Comparison of ENCODE assay signal across 29 cellular contexts in the genomic region with DNA sequence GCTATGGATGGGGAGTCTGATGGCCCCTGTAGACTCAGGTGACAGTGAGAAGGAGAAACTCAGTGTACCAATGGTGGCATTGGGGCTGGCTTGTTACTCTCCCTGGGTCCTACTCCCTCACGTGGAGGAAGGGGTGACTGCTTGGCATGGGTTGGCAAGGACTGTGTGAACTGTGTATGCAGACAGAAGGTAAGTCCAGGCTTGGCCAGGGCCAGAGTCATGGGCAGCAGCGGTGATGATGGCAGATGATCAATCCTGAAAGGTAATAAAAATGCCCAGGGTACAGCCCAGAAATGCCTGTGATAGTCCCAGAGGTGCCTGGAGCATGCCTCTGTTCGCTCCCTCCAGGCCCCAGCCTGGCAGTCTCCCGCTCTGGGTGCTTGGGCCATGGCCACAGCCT.
"Had no signal": no experiment of that assay in that cellular context is flagged by ENCODE, and none has a peak within 500 bp of the region (broad histone marks: within the 10 kb centered on the region; RNA-seq: fewer than 3 reads in every experiment).

No MANE protein-coding gene starts in this region.

- H3K36me3 ChIP-seq: ascending aorta, SJCRH30 had no signal

- H3K9me2 ChIP-seq: SK-N-SH had no signal

- H3K27ac Mint-ChIP-seq: activated CD4-positive, alpha-beta T cell treated with anti-CD3 and anti-CD28 coated beads, Interleukin-2, amount 10 ng/mL, durations not matched to agents 24 days and 14 days; activated CD8-positive, alpha-beta memory T cell treated with anti-CD3 and anti-CD28 coated beads, Interleukin-2, amount 10 ng/mL, durations not matched to agents 7 days and 5 days; activated naive CD4-positive, alpha-beta T cell treated with anti-CD3 and anti-CD28 coated beads, Interleukin-2, amount 50 U/mL, for 72 hours; activated naive CD8-positive, alpha-beta T cell treated with anti-CD3 and anti-CD28 coated beads, Interleukin-2, amount 50 U/mL, for 24 hours; activated T-cell treated with anti-CD3 and anti-CD28 coated beads, Interleukin-2, amount 50 U/mL, for 24 hours; activated T-helper 1 cell treated with anti-CD3 and anti-CD28 coated beads, Interleukin-12 subunit alpha, Interleukin-12 subunit beta, Interleukin-2, Interleukin-4 antibody, amounts not matched to agents 30 ng/mL and 10 ng/mL and 1 ng/mL, durations not matched to agents 14 hours and 24 hours and 36 hours had no signal

- H3K9me3 Mint-ChIP-seq: activated CD4-positive, alpha-beta T cell treated with anti-CD3 and anti-CD28 coated beads, Interleukin-2, amount 10 ng/mL, durations not matched to agents 24 days and 14 days; activated naive CD4-positive, alpha-beta T cell treated with anti-CD3 and anti-CD28 coated beads, Interleukin-2, amount 50 U/mL, for 72 hours; activated naive CD8-positive, alpha-beta T cell treated with anti-CD3 and anti-CD28 coated beads, Interleukin-2, amount 50 U/mL, for 24 hours; activated T-cell treated with anti-CD3 and anti-CD28 coated beads, Interleukin-2, amount 50 U/mL, for 24 hours; activated T-helper 1 cell treated with anti-CD3 and anti-CD28 coated beads, Interleukin-12 subunit alpha, Interleukin-12 subunit beta, Interleukin-2, Interleukin-4 antibody, amounts not matched to agents 30 ng/mL and 10 ng/mL and 1 ng/mL, durations not matched to agents 14 hours and 24 hours and 36 hours had no signal

- H3K27ac ChIP-seq: SJCRH30 had no signal

- H3K27me3 Mint-ChIP-seq: activated naive CD8-positive, alpha-beta T cell treated with anti-CD3 and anti-CD28 coated beads, Interleukin-2, amount 50 U/mL, for 24 hours; activated T-cell treated with anti-CD3 and anti-CD28 coated beads, Interleukin-2, amount 50 U/mL, for 24 hours had no signal

- H3K27me3 ChIP-seq: ascending aorta had no signal

- H3K9ac ChIP-seq: SK-N-SH had no signal

- H3K4me1 Mint-ChIP-seq: activated CD4-positive, alpha-beta T cell treated with anti-CD3 and anti-CD28 coated beads, Interleukin-2, amount 10 ng/mL, durations not matched to agents 24 days and 14 days; activated CD8-positive, alpha-beta memory T cell treated with anti-CD3 and anti-CD28 coated beads, Interleukin-2, amount 10 ng/mL, durations not matched to agents 7 days and 5 days; activated naive CD8-positive, alpha-beta T cell treated with anti-CD3 and anti-CD28 coated beads, Interleukin-2, amount 50 U/mL, for 24 hours had no signal

- H3K4me3 ChIP-seq: ascending aorta, SJCRH30 had no signal

- H3K4me3 Mint-ChIP-seq: activated CD4-positive, alpha-beta T cell treated with anti-CD3 and anti-CD28 coated beads, Interleukin-2, amount 10 ng/mL, durations not matched to agents 24 days and 14 days; activated CD8-positive, alpha-beta memory T cell treated with anti-CD3 and anti-CD28 coated beads, Interleukin-2, amount 10 ng/mL, durations not matched to agents 7 days and 5 days; activated naive CD8-positive, alpha-beta T cell treated with anti-CD3 and anti-CD28 coated beads, Interleukin-2, amount 50 U/mL, for 24 hours; activated T-cell treated with anti-CD3 and anti-CD28 coated beads, Interleukin-2, amount 50 U/mL, for 24 hours; activated T-helper 1 cell treated with anti-CD3 and anti-CD28 coated beads, Interleukin-12 subunit alpha, Interleukin-12 subunit beta, Interleukin-2, Interleukin-4 antibody, amounts not matched to agents 30 ng/mL and 10 ng/mL and 1 ng/mL, durations not matched to agents 14 hours and 24 hours and 36 hours had no signal

- ATAC-seq: activated CD8-positive, alpha-beta memory T cell treated with anti-CD3 and anti-CD28 coated beads, Interleukin-2, amount 10 ng/mL, durations not matched to agents 7 days and 5 days; activated naive CD4-positive, alpha-beta T cell treated with anti-CD3 and anti-CD28 coated beads, Interleukin-2, amount 50 U/mL, for 72 hours; activated naive CD8-positive, alpha-beta T cell treated with anti-CD3 and anti-CD28 coated beads, Interleukin-2, amount 50 U/mL, for 24 hours; Panc1; Right ventricle myocardium inferior had no signal

- H3K36me3 Mint-ChIP-seq: activated CD8-positive, alpha-beta memory T cell treated with anti-CD3 and anti-CD28 coated beads, Interleukin-2, amount 10 ng/mL, durations not matched to agents 7 days and 5 days; activated naive CD4-positive, alpha-beta T cell treated with anti-CD3 and anti-CD28 coated beads, Interleukin-2, amount 50 U/mL, for 72 hours had no signal

- DNase-seq: activated CD4-positive, alpha-beta T cell treated with anti-CD3 and anti-CD28 coated beads, Interleukin-2, amount 10 ng/mL, durations not matched to agents 24 days and 14 days; activated CD4-positive, alpha-beta T cell treated with anti-CD3 and anti-CD28 coated beads, Interleukin-2, amount 50 U/mL, for 48 hours; activated CD4-positive, CD25-positive, alpha-beta regulatory T cell treated with anti-CD3 and anti-CD28 coated beads, Interleukin-2, amount 50 U/mL, for 72 hours; activated CD8-positive, alpha-beta memory T cell treated with anti-CD3 and anti-CD28 coated beads, Interleukin-2, amount 10 ng/mL, durations not matched to agents 7 days and 5 days; activated effector memory CD4-positive, alpha-beta T cell treated with Interleukin-2 at 50 U/mL for 16 hours; activated naive CD4-positive, alpha-beta T cell; activated naive CD8-positive, alpha-beta T cell treated with anti-CD3 and anti-CD28 coated beads, Interleukin-2, amount 50 U/mL, for 24 hours; activated T-cell treated with anti-CD3 and anti-CD28 coated beads, Interleukin-2, amount 50 U/mL, for 24 hours; amniotic stem cell; cerebellar nuclear complex; KG1; NCI-H1092; NCI-H1417; NCI-H1930; NCI-H2171; NCI-H345; NCI-H510A; NCI-H526 treated with DMSO at 0.1 percent for 48 hours; NCI-H82; NK-92 treated with Interleukin-12 subunit alpha and Interleukin-12 subunit beta, amount 100 ng/mL, for 24 hours; OCI-M1; RPMI8226; SJCRH30; SK-N-SH had no signal

- H3K9me3 ChIP-seq: ascending aorta, SJCRH30, SK-N-SH had no signal

- H3K4me2 ChIP-seq: SK-N-SH had no signal
